In genomic region chr4:184284336-184284690, GRCh38 we compare ENCODE assay signal across 17 cellular contexts.
DNase-seq lines count a peak whose midpoint lies in the region; ATAC-seq and TF ChIP-seq lines count a peak whose summit lies in the region.
"Had no signal": no experiment of that assay in that cellular context is flagged by ENCODE, and none has a peak within 500 bp of the region (broad histone marks: within the 10 kb centered on the region; RNA-seq: fewer than 3 reads in every experiment).

No MANE protein-coding gene starts in this region.

- whole genome bisulfite sequencing in heart left ventricle, 4 donors: 80 to 91% (median 84%) methylated on average over 8 of the region's 8 CpGs
- 98% methylated on average over 3 of the region's 8 CpGs for WGBS in esophagus muscularis mucosa

- TF ChIP-seq POLR2A in heart left ventricle (IDR thresholded peaks at IDR 0.05) (no peak), esophagus muscularis mucosa (IDR thresholded peaks at IDR 0.05; ENCODE audit: low read depth) (no peak)

- peak overlapping the region; percentile 62 for H3K4me2 ChIP-seq in OCI-LY1 (ENCODE audit: low read length)

- H3F3A ChIP-seq in OCI-LY1 (ENCODE audit: insufficient read depth, low read length): no peaks in the 10 kb centered on the region

- intact Hi-C loops in heart left ventricle (cut with DNase I): loop anchor here in 6 of 10 donors (10.0 kb wide), 4 partner anchors 100 to 360 kb away; partner anchors contain the start of genes CASP3 (in 3 of the 6), PRIMPOL (in 3 of the 6) and IRF2 (in 1 of the 6)
- intact Hi-C loops in Right ventricle myocardium superior (cut with DNase I): loop anchor here (5.0 to 10.0 kb wide), 3 partner anchors 100 to 253 kb away; partner anchors contain the start of gene IRF2
- intact Hi-C loops in esophagus muscularis mucosa (cut with DNase I): no loop called here

- no peaks in the 10 kb centered on the region for H3K36me3 ChIP-seq in heart left ventricle
- H3K36me3 ChIP-seq in OCI-LY1 (ENCODE audit: insufficient read depth, low read length): no peaks in the 10 kb centered on the region
- no peaks in the 10 kb centered on the region for H3K36me3 ChIP-seq in esophagus muscularis mucosa
- H3K36me3 ChIP-seq: gastroesophageal sphincter, prostate gland had no signal

- H2AFZ ChIP-seq in OCI-LY1 (ENCODE audit: low read length): no peak overlapping the region

- TF ChIP-seq CTCF in heart left ventricle (IDR thresholded peaks at IDR 0.05) (no peak), OCI-LY1 (IDR thresholded peaks at IDR 0.05; ENCODE audit: low read length) (no peak), esophagus muscularis mucosa (IDR thresholded peaks at IDR 0.05) (no peak)

- ATAC-seq in heart left ventricle (no peak), Right ventricle myocardium superior (ENCODE audit: poor library complexity) (no peak), GM19324 (IDR thresholded peaks at IDR 0.05; ENCODE audit: low FRiP score, unreplicated experiment) (no peak), GM19463 (IDR thresholded peaks at IDR 0.05; ENCODE audit: unreplicated experiment) (no peak)
- ATAC-seq: gastroesophageal sphincter, K562 had no signal

- H3K4me3 ChIP-seq in heart left ventricle (peak overlapping the region in 8 of 12 donors; percentile 18 to 54 (median 36)), OCI-LY1 (ENCODE audit: low read depth, low read length, poor library complexity, severe bottlenecking) (peak overlapping the region; percentile 38), esophagus muscularis mucosa (peak overlapping the region in 1 of 4 donors; percentile 27)
- H3K4me3 ChIP-seq: K562 had no signal

- H3K79me2 ChIP-seq in OCI-LY1 (ENCODE audit: insufficient read depth, low read length): no peaks in the 10 kb centered on the region

- H3K27me3 ChIP-seq in heart left ventricle: no peaks in the 10 kb centered on the region
- no peaks in the 10 kb centered on the region for H3K27me3 ChIP-seq in OCI-LY1 (ENCODE audit: insufficient read depth, low read length)
- H3K27me3 ChIP-seq in esophagus muscularis mucosa: no peaks in the 10 kb centered on the region
- H3K27me3 ChIP-seq: gastroesophageal sphincter had no signal

- H3K4me1 ChIP-seq in heart left ventricle (peaks cover 0 to 44% (median 7%) of the 10 kb centered on the region in 12 donors), OCI-LY1 (ENCODE audit: insufficient read depth, low read length, severe bottlenecking) (peaks cover 87% of the 10 kb centered on the region), esophagus muscularis mucosa (peaks cover 16 to 25% (median 17%) of the 10 kb centered on the region in 4 donors)

- no peaks in the 10 kb centered on the region for H4K20me1 ChIP-seq in OCI-LY1 (ENCODE audit: insufficient read depth, low read length)

- H3K9me2 ChIP-seq in OCI-LY1 (ENCODE audit: low read depth, low read length): no peaks in the 10 kb centered on the region

- H3K9ac ChIP-seq in OCI-LY1 (ENCODE audit: low read length): peak overlapping the region; percentile 61

- no peaks in the 10 kb centered on the region for H3K9me3 ChIP-seq in heart left ventricle
- no peaks in the 10 kb centered on the region for H3K9me3 ChIP-seq in OCI-LY1 (ENCODE audit: low read length)
- H3K9me3 ChIP-seq in esophagus muscularis mucosa: no peaks in the 10 kb centered on the region
- H3K9me3 ChIP-seq: gastroesophageal sphincter, prostate gland had no signal

- H3K27ac ChIP-seq in heart left ventricle: peak overlapping the region in 7 of 12 donors; percentile 24 to 72 (median 45)
- H3K27ac ChIP-seq in OCI-LY1 (ENCODE audit: low read depth, low read length, poor library complexity, severe bottlenecking): peak overlapping the region; percentile 91
- peak overlapping the region in 1 of 4 donors; percentile 6 for H3K27ac ChIP-seq in esophagus muscularis mucosa (replicated peaks in 1 of 4)
- peak overlapping the region; percentile 92 for H3K27ac ChIP-seq in temporal lobe (ENCODE audit: low read depth, low read length)

- no peak for DNase-seq in heart left ventricle
- no peak for DNase-seq in Right ventricle myocardium superior
- DNase-seq in esophagus muscularis mucosa (ENCODE audit: extremely low spot score): peak; percentile 81
- DNase-seq in amniotic stem cell (lab: John Stamatoyannopoulos, UW): no peak
- DNase-seq: activated CD8-positive, alpha-beta memory T cell treated with anti-CD3 and anti-CD28 coated beads, Interleukin-2, amount 50 U/mL, for 48 hours; activated gamma-delta T cell; NCI-H187; NK-92 treated with Interleukin-12 subunit alpha and Interleukin-12 subunit beta, amount 100 ng/mL, for 24 hours; small intestine; stimulated activated CD4-positive, alpha-beta T cell treated with anti-CD3 and anti-CD28 coated beads, Interleukin-4, amount 100 ng/mL, for 24 hours had no signal

- no peak for TF ChIP-seq EP300 in esophagus muscularis mucosa (IDR thresholded peaks at IDR 0.05)
